19 cellular contexts compared by ENCODE assay signal in the genomic region with DNA sequence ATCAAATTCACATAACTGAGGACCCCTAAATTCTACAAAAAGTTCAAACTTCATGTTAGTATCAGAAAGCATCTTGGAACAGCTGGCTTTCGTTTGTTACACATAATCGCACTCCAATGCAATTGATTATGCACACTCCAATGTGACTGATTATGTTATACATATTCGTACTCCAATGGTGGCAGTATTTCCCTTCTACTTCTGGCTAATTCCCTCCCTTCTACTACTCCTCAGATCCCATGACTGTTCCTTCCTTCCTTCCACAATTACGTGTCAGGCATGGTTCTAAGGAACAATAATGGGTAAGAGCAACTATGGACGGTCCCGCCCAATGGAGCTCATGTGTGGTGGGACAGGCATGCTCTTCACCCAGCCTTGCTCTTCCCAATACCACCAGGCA.
DNase-seq lines count a peak whose midpoint lies in the region; ATAC-seq, FAIRE-seq and TF ChIP-seq lines count a peak whose summit lies in the region.
"Had no signal": no experiment of that assay in that cellular context is flagged by ENCODE, and none has a peak within 500 bp of the region (broad histone marks: within the 10 kb centered on the region; RNA-seq: fewer than 3 reads in every experiment).

No MANE protein-coding gene starts in this region.

- no TSS peak for BruUV-seq in endothelial cell of umbilical vein (replicated peaks; lab: Mats Ljungman, UMichigan)

- H3K9me1 ChIP-seq in endothelial cell of umbilical vein (replicated peaks; ENCODE audit: control insufficient read depth, extremely low read depth, insufficient read depth, low read length), result no peaks in the 10 kb centered on the region

- CTCF ChIA-PET in endothelial cell of umbilical vein (lab: Charles Lee), result interaction anchor here (0.9 kb wide), 2 partner anchors 48 to 249 kb away, joined by 3 read pairs; no protein-coding TSS in a partner anchor

- H3K9me3 ChIP-seq in endothelial cell of umbilical vein (replicated peaks; ENCODE audit: control insufficient read depth, insufficient read depth, low read length) (no peaks in the 10 kb centered on the region), right cardiac atrium (ENCODE audit: control insufficient read depth, low read length) (peaks cover 2% of the 10 kb centered on the region)

- dilution Hi-C loops in endothelial cell of umbilical vein (cut with MboI; ENCODE audit: extremely low pct_ligation_motif_present, low sequenced_read_pairs), result no loop called here

- H3K4me1 ChIP-seq in endothelial cell of umbilical vein (ENCODE audit: control insufficient read depth, extremely low read depth, insufficient read depth, low read length) (peaks cover 2% of the 10 kb centered on the region), right cardiac atrium (ENCODE audit: control insufficient read depth, insufficient read depth, low read length) (no peaks in the 10 kb centered on the region)
- H3K4me1 ChIP-seq: SJSA1 had no signal

- no peak overlapping the region for H3K9ac ChIP-seq in endothelial cell of umbilical vein (replicated peaks; ENCODE audit: extremely low read depth, insufficient read depth, low read length)

- H4K20me1 ChIP-seq in endothelial cell of umbilical vein (replicated peaks; ENCODE audit: control insufficient read depth, extremely low read depth, insufficient read depth, low read length), result no peaks in the 10 kb centered on the region

- no peak overlapping the region for H3K27ac ChIP-seq in endothelial cell of umbilical vein (ENCODE audit: insufficient read depth, low read depth, low read length)
- no peak overlapping the region for H3K27ac ChIP-seq in right cardiac atrium (ENCODE audit: low read length)
- H3K27ac ChIP-seq: A549, C4-2B, RWPE1, SJSA1 had no signal

- H3K36me3 ChIP-seq in endothelial cell of umbilical vein (ENCODE audit: control insufficient read depth in 2 of 2, extremely low read depth in 1 of 2, insufficient read depth in 2 of 2, low read length in 2 of 2), result no peaks in the 10 kb centered on the region
- H3K36me3 ChIP-seq: SJSA1 had no signal

- no peak for TF ChIP-seq CTCF in endothelial cell of umbilical vein (IDR thresholded peaks at IDR 0.05; ENCODE audit: extremely low read depth in 1 of 2, insufficient read depth in 1 of 2, low read depth in 1 of 2, low read length in 2 of 2)

- H2AFZ ChIP-seq in endothelial cell of umbilical vein (ENCODE audit: low read depth, low read length), result peak overlapping the region; percentile 39

- intact Hi-C loops in endothelial cell of umbilical vein (cut with micrococcal nuclease), result no loop called here
- intact Hi-C loops in right cardiac atrium (cut with DNase I), result no loop called here

- TF ChIP-seq POLR2A in endothelial cell of umbilical vein (IDR thresholded peaks at IDR 0.05; ENCODE audit: low read depth, low read length), result no peak

- ATAC-seq in right cardiac atrium, result no peak
- ATAC-seq in HG03039 (IDR thresholded peaks at IDR 0.05; ENCODE audit: unreplicated experiment), result no peak
- ATAC-seq: A549, K562 had no signal

- H3K79me2 ChIP-seq in endothelial cell of umbilical vein (ENCODE audit: control insufficient read depth, insufficient read depth, low read length), result no peaks in the 10 kb centered on the region

- H3K4me3 ChIP-seq in endothelial cell of umbilical vein (replicated peaks in 1 of 3; ENCODE audit: insufficient read depth in 1 of 3, low read depth in 1 of 3, low read length in 3 of 3), result no peak overlapping the region
- no peak overlapping the region for H3K4me3 ChIP-seq in right cardiac atrium (ENCODE audit: low read length)
- H3K4me3 ChIP-seq: A549, K562, SJSA1 had no signal

- H3K27me3 ChIP-seq in endothelial cell of umbilical vein (ENCODE audit: control insufficient read depth in 2 of 2, insufficient read depth in 2 of 2, low read length in 2 of 2) (peaks cover 0 to 2% of the 10 kb centered on the region in 2 experiments), right cardiac atrium (ENCODE audit: control insufficient read depth, insufficient read depth) (no peaks in the 10 kb centered on the region)
- H3K27me3 ChIP-seq: SJSA1 had no signal

- no peak overlapping the region for H3K4me2 ChIP-seq in endothelial cell of umbilical vein (ENCODE audit: insufficient read depth, low read length)
- H3K4me2 ChIP-seq: A549 had no signal

- peak; percentile 23 for DNase-seq in NCI-H82 (lab: John Stamatoyannopoulos, UW)
- DNase-seq in NCI-H82 treated with DMSO at 0.1 percent for 48 hours (lab: John Stamatoyannopoulos, UW; ENCODE audit: unreplicated experiment), result no peak
- DNase-seq in NCI-H748 (lab: John Stamatoyannopoulos, UW; ENCODE audit: unreplicated experiment), result peak; percentile 55
- peak; percentile 6 for DNase-seq in endothelial cell of umbilical vein (ENCODE audit: low read depth, low spot score)
- DNase-seq in right cardiac atrium, result no peak
- DNase-seq in NCI-H2107 (lab: John Stamatoyannopoulos, UW), result no peak
- DNase-seq in activated gamma-delta T cell treated with Interleukin-2 at 50 U/mL for 16 hours, result no peak
- DNase-seq: DMS 273 treated with DMSO at 0.1 percent for 48 hours; NCI-H187; NCI-H510A; NK-92 treated with Interleukin-12 subunit alpha and Interleukin-12 subunit beta, amount 100 ng/mL, for 24 hours; SW 1271 had no signal

- no peak for FAIRE-seq in endothelial cell of umbilical vein (lab: Jason Lieb, UNC)
- FAIRE-seq: A549, GM12892, K562 had no signal

- POLR2A ChIA-PET in endothelial cell of umbilical vein (lab: Charles Lee), result no interaction called here

- WGBS in right cardiac atrium, result 87% methylated on average over 6 of the region's 6 CpGs

TF ChIP-seq in endothelial cell of umbilical vein, 7 proteins besides CTCF, POLR2A, EP300 and RAD21:
- no peak for TF ChIP-seq MAX (IDR thresholded peaks at IDR 0.05; ENCODE audit: insufficient read depth, insufficient read length)
- TF ChIP-seq JUN (IDR thresholded peaks at IDR 0.05; ENCODE audit: borderline replicate concordance, insufficient read depth, insufficient read length, low read depth), result no peak
- TF ChIP-seq GATA2 (IDR thresholded peaks at IDR 0.05; ENCODE audit: insufficient read depth, insufficient read length, low read depth, low read length), result no peak
- no peak for TF ChIP-seq EZH2 (IDR thresholded peaks at IDR 0.05; ENCODE audit: borderline replicate concordance, low read depth, low read length, severe bottlenecking)
- TF ChIP-seq POLR2AphosphoS5 (IDR thresholded peaks at IDR 0.05; ENCODE audit: insufficient read depth, low read depth, low read length), result no peak
- TF ChIP-seq FOS (IDR thresholded peaks at IDR 0.05; ENCODE audit: borderline replicate concordance, insufficient read depth, low read length), result no peak
- no peak for TF ChIP-seq MYC (IDR thresholded peaks at IDR 0.05; ENCODE audit: low read depth, low read length)

Comparison
In these comparisons a context has a peak if more than half of its experiments do, and no peak if none do; other contexts are left out.
1. DNase-seq: peak in NCI-H82 (single experiment), NCI-H748 (single experiment) and endothelial cell of umbilical vein (single experiment); none in NCI-H82 treated with DMSO at 0.1 percent for 48 hours (single experiment), right cardiac atrium (0 of 3), NCI-H2107 (single experiment) and activated gamma-delta T cell treated with Interleukin-2 at 50 U/mL for 16 hours (single experiment).